ENCODE assay signal across 8 cellular contexts in the genomic region with DNA sequence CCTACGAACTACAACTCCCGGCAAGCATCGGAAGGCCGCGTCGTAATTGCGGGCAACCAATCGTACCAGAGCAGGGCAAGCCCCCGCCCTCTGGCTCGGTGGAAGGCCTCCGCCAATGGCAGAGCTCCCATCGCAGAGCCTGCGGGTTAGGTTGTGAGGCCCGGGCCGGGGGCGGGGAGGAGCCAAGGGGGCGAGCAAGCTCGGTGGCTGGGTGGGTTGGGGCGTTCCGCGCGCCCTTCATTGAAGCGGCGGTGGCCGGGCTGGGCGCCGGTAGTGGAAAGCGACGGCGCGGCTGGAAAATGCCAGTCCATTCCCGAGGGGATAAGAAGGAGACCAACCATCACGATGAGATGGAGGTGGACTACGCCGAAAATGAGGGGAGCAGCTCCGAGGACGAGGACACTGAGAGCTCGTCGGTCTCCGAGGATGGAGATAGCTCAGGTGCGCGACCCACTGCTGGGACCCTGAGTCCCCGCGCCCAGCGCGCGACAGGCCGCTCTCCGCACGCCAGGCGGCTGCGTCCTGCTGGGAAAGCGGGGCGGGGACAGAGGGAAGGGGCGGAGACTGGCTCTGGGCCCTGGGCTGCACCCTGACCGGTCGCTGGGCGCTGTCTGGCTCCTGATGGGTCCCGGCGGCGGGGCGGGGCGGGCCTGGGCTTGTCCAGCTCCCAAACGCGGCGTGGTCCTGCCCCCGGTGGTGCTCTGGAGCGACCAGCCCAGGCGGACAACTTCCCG.
DNase-seq lines count a peak whose midpoint lies in the region; FAIRE-seq and TF ChIP-seq lines count a peak whose summit lies in the region.

A gene with protein sequence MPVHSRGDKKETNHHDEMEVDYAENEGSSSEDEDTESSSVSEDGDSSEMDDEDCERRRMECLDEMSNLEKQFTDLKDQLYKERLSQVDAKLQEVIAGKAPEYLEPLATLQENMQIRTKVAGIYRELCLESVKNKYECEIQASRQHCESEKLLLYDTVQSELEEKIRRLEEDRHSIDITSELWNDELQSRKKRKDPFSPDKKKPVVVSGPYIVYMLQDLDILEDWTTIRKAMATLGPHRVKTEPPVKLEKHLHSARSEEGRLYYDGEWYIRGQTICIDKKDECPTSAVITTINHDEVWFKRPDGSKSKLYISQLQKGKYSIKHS (plus strand): TSS at position 121 of the 734 bp plus-strand sequence. CDS start 179 bp downstream, at position 300.

- no peaks in the 10 kb centered on the region for H3K9me2 ChIP-seq in MM.1S (replicated peaks; ENCODE audit: insufficient read depth, low read length)

- TF ChIP-seq CTCF in MM.1S (IDR thresholded peaks at IDR 0.05; ENCODE audit: low read length) (no peak), nephron progenitor cell (IDR thresholded peaks at IDR 0.05) (no peak)

- H3K36me3 Mint-ChIP-seq in nephron progenitor cell (ENCODE audit: low read depth) = peaks cover 17% of the 10 kb centered on the region
- H3K36me3 Mint-ChIP-seq in stimulated activated naive CD8-positive, alpha-beta T cell treated with anti-CD3 and anti-CD28 coated beads, Interleukin-15, Interleukin-2, amounts not matched to agents 100 ng/mL and 50 ng/mL, for 24 hours (ENCODE audit: low read depth) = peaks cover 4% of the 10 kb centered on the region

- H2AFZ ChIP-seq in MM.1S (ENCODE audit: low read length) = peak within 1 kb of the TSS; percentile 72

- no peaks in the 10 kb centered on the region for H4K20me1 ChIP-seq in MM.1S (ENCODE audit: insufficient read depth, low read length)

- no peaks in the 10 kb centered on the region; the same call in 1 of the 2 replicates for H3K4me1 ChIP-seq in MM.1S (ENCODE audit: low read length)

- peak within 1 kb of the TSS; percentile 95 for H3K4me3 Mint-ChIP-seq in nephron progenitor cell
- peak within 1 kb of the TSS; percentile 91 for H3K4me3 Mint-ChIP-seq in stimulated activated naive CD8-positive, alpha-beta T cell treated with anti-CD3 and anti-CD28 coated beads, Interleukin-15, Interleukin-2, amounts not matched to agents 100 ng/mL and 50 ng/mL, for 24 hours

- H3F3A ChIP-seq in MM.1S (ENCODE audit: insufficient read depth, low read length) = no peaks in the 10 kb centered on the region; the same call in 1 of the 2 replicates

- peak within 1 kb of the TSS; percentile 86 for H3K9ac ChIP-seq in MM.1S (ENCODE audit: low read length)

- DNase-seq in HCEC 1CT (peak; percentile 99), MM.1S (peak; percentile 95), SHP77 treated with DMSO at 0.1 percent for 48 hours (lab: John Stamatoyannopoulos, UW) (peak; percentile 99), activated gamma-delta T cell treated with Interleukin-2 at 50 U/mL for 16 hours (peak; percentile 96), fibroblast of the conjunctiva (ENCODE audit: low read depth) (peak; percentile 99), nephron progenitor cell (peak; percentile 99)

- peak; percentile 98 for FAIRE-seq in G401.6 (lab: Jason Lieb, UNC)

- no peaks in the 10 kb centered on the region for H3K36me3 ChIP-seq in MM.1S (replicated peaks; ENCODE audit: insufficient read depth, low read length)

- peaks cover 3% of the 10 kb centered on the region for H3K9me3 Mint-ChIP-seq in nephron progenitor cell
- no peaks in the 10 kb centered on the region for H3K9me3 Mint-ChIP-seq in stimulated activated naive CD8-positive, alpha-beta T cell treated with anti-CD3 and anti-CD28 coated beads, Interleukin-15, Interleukin-2, amounts not matched to agents 100 ng/mL and 50 ng/mL, for 24 hours

- peak within 1 kb of the TSS; percentile 77 for H3K27ac ChIP-seq in MM.1S (ENCODE audit: low read length)

- peaks cover 15% of the 10 kb centered on the region for H3K79me2 ChIP-seq in MM.1S (ENCODE audit: low read length)

- H3K27me3 ChIP-seq in MM.1S (replicated peaks; ENCODE audit: insufficient read depth, low read length) = no peaks in the 10 kb centered on the region

- peak within 1 kb of the TSS; percentile 83 for H3K4me3 ChIP-seq in MM.1S (ENCODE audit: low read length)

- H3K4me2 ChIP-seq in MM.1S (ENCODE audit: low read depth, low read length) = peak within 1 kb of the TSS; percentile 59

- H3K9me3 ChIP-seq in MM.1S (replicated peaks; ENCODE audit: insufficient read depth, low read length) = no peaks in the 10 kb centered on the region

- peaks cover 15% of the 10 kb centered on the region for H3K27me3 Mint-ChIP-seq in nephron progenitor cell (ENCODE audit: low read depth, poor library complexity)
- no peaks in the 10 kb centered on the region for H3K27me3 Mint-ChIP-seq in stimulated activated naive CD8-positive, alpha-beta T cell treated with anti-CD3 and anti-CD28 coated beads, Interleukin-15, Interleukin-2, amounts not matched to agents 100 ng/mL and 50 ng/mL, for 24 hours

- peak within 1 kb of the TSS; percentile 98 for H3K27ac Mint-ChIP-seq in nephron progenitor cell
- peak within 1 kb of the TSS; percentile 82 for H3K27ac Mint-ChIP-seq in stimulated activated naive CD8-positive, alpha-beta T cell treated with anti-CD3 and anti-CD28 coated beads, Interleukin-15, Interleukin-2, amounts not matched to agents 100 ng/mL and 50 ng/mL, for 24 hours

- peaks cover 28% of the 10 kb centered on the region for H3K4me1 Mint-ChIP-seq in nephron progenitor cell
- peaks cover 24% of the 10 kb centered on the region for H3K4me1 Mint-ChIP-seq in stimulated activated naive CD8-positive, alpha-beta T cell treated with anti-CD3 and anti-CD28 coated beads, Interleukin-15, Interleukin-2, amounts not matched to agents 100 ng/mL and 50 ng/mL, for 24 hours (ENCODE audit: low read depth)

Comparison
In these comparisons a context has a peak if more than half of its experiments do, and no peak if none do; other contexts are left out.
1. Peak in every context shown above with its lines: DNase-seq, H3K4me3 ChIP-seq and H3K27ac ChIP-seq.